Comparison of ENCODE assay signal across 6 cellular contexts in the genomic region with DNA sequence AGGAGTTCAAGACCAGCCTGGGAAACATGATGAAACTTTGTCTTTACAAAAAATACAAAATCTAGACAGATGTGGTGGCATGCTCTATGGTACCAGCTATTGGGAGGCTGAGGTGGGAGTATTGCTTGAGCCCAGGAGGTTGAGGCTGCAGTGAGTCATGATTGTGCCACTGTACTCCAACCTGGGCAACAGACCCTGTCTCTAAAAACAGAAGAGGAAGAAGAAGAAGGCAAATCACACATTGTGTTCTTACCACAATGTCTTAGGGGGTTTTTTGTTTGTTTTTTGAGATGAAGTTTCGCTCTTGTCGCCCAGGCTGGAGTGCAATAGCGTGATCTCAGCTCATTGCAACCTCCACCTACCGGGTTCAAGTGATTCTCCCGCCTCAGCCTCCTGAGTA. TPM values are rescaled to one million over a fixed set of nuclear protein-coding genes. Genes with fewer than 3 reads are reported as not detected.
"Had no signal": no experiment of that assay in that cellular context is flagged by ENCODE, and none has a peak within 500 bp of the region (broad histone marks: within the 10 kb centered on the region; RNA-seq: fewer than 3 reads in every experiment).

No MANE protein-coding gene starts in this region.

RNA-seq across cellular contexts. Expression of gene CIB3, which starts 5.5 kb away (rescaled TPM):
- total RNA-seq: HepG2, HT1080, SK-MEL-5, T-cell, T-helper 17 cell had no signal
- polyA plus RNA-seq: HepG2, SK-N-SH had no signal

RNA-seq across cellular contexts. Expression of gene HSH2D, which starts 35.4 kb away (rescaled TPM):
- total RNA-seq: HT1080, SK-MEL-5 had no signal
- polyA plus RNA-seq: SK-N-SH had no signal
